Comparison of ENCODE assay signal across 8 cellular contexts in genomic region chr2:197198890-197199289, GRCh38.
DNase-seq lines count a peak whose midpoint lies in the region; ATAC-seq lines count a peak whose summit lies in the region.

No MANE protein-coding gene starts in this region.

- CTCF ChIA-PET in activated CD4-positive, alpha-beta T cell treated with anti-CD3 and anti-CD28 coated beads, Interleukin-2, amount 10 ng/mL, durations not matched to agents 7 days and 5 days (lab: Charles Lee) = interaction anchor here (0.7 to 3.1 kb wide), 14 partner anchors 9 to 589 kb away, joined by 3 to 16 read pairs (median 3); partner anchors contain the start of gene ANKRD44

- H3K4me3 Mint-ChIP-seq in activated CD4-positive, alpha-beta T cell treated with anti-CD3 and anti-CD28 coated beads, Interleukin-2, amount 10 ng/mL, durations not matched to agents 7 days and 5 days = peak overlapping the region; percentile 82

- peak; percentile 99 for ATAC-seq in GM19455 (IDR thresholded peaks at IDR 0.05; ENCODE audit: unreplicated experiment)
- ATAC-seq in HG03571 (IDR thresholded peaks at IDR 0.05; ENCODE audit: unreplicated experiment) = peak; percentile 98
- ATAC-seq in esophagus mucosa = peak; percentile 81

- peaks cover 60% of the 10 kb centered on the region for H3K36me3 Mint-ChIP-seq in activated CD4-positive, alpha-beta T cell treated with anti-CD3 and anti-CD28 coated beads, Interleukin-2, amount 10 ng/mL, durations not matched to agents 7 days and 5 days (ENCODE audit: low read depth)

- H3K27me3 Mint-ChIP-seq in activated CD4-positive, alpha-beta T cell treated with anti-CD3 and anti-CD28 coated beads, Interleukin-2, amount 10 ng/mL, durations not matched to agents 7 days and 5 days = no peaks in the 10 kb centered on the region

- peak overlapping the region; percentile 94 for H3K27ac Mint-ChIP-seq in activated CD4-positive, alpha-beta T cell treated with anti-CD3 and anti-CD28 coated beads, Interleukin-2, amount 10 ng/mL, durations not matched to agents 7 days and 5 days

- peak; percentile 98 to 99 for DNase-seq in AML-193 (lab: John Stamatoyannopoulos, UW)
- DNase-seq in activated CD4-positive, alpha-beta T cell treated with anti-CD3 and anti-CD28 coated beads, Interleukin-2, amount 10 ng/mL, durations not matched to agents 7 days and 5 days = peak; percentile 96
- DNase-seq in stimulated activated CD4-positive, alpha-beta T cell treated with anti-CD3 and anti-CD28 coated beads, Interleukin-15, amount 100 ng/mL, for 48 hours (ENCODE audit: low read depth in 2 of 2) = peak; percentile 82 to 83
- DNase-seq in dedifferentiated amniotic fluid mesenchymal stem cell (ENCODE audit: extremely low spot score) = no peak
- no peak for DNase-seq in NCI-H2171 (lab: John Stamatoyannopoulos, UW)

- H3K4me1 Mint-ChIP-seq in activated CD4-positive, alpha-beta T cell treated with anti-CD3 and anti-CD28 coated beads, Interleukin-2, amount 10 ng/mL, durations not matched to agents 7 days and 5 days = peaks cover 90% of the 10 kb centered on the region

- peaks cover 2% of the 10 kb centered on the region for H3K9me3 Mint-ChIP-seq in activated CD4-positive, alpha-beta T cell treated with anti-CD3 and anti-CD28 coated beads, Interleukin-2, amount 10 ng/mL, durations not matched to agents 7 days and 5 days

- POLR2A ChIA-PET in activated CD4-positive, alpha-beta T cell treated with anti-CD3 and anti-CD28 coated beads, Interleukin-2, amount 10 ng/mL, durations not matched to agents 7 days and 5 days (lab: Charles Lee) = interaction anchor here (0.6 to 1.6 kb wide), 5 partner anchors 85 to 1685 kb away, joined by 3 to 15 read pairs (median 4); partner anchors contain the start of gene ANKRD44

Comparison
In these comparisons a context has a peak if more than half of its experiments do, and no peak if none do; other contexts are left out.
1. DNase-seq: peak in AML-193 (2 of 2), activated CD4-positive, alpha-beta T cell treated with anti-CD3 and anti-CD28 coated beads, Interleukin-2, amount 10 ng/mL, durations not matched to agents 7 days and 5 days (single experiment) and stimulated activated CD4-positive, alpha-beta T cell treated with anti-CD3 and anti-CD28 coated beads, Interleukin-15, amount 100 ng/mL, for 48 hours (2 of 2); none in dedifferentiated amniotic fluid mesenchymal stem cell (single experiment) and NCI-H2171 (single experiment).
2. Peak in every context shown above with its lines, with median percentiles within 50 percentile points of each other: ATAC-seq.